In the genomic region with DNA sequence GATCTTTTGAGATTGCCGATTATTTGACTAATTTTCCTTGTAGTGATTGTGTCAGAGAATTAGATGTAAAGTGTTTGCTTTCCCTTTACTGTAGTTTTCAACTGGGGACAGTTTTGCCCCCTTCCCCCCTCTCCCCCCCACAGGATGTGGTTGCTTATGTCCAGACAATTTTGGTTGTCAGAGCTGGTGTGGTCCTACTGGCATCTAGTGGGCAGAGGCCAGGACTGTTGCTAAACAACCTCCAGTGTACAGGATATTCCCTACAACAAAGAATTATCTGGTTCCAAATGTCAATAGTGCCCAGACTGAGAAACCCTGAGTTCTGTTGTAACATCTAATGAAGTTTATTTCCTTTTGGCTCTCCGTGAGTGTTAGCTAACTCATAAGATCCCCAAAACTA, we compare ENCODE assay signal across 1 cellular context.
TF ChIP-seq lines count a peak whose summit lies in the region.

No MANE protein-coding gene starts in this region.

TF ChIP-seq in GM23338, 12 proteins besides CTCF, POLR2A, EP300 and RAD21 (continued from another document):
- TF ChIP-seq ZNF462 (CRISPR knock-in tag; IDR thresholded peaks at IDR 0.05) (no peak), EZH2phosphoT487 (IDR thresholded peaks at IDR 0.05; ENCODE audit: unreplicated experiment) (no peak), NANOG (IDR thresholded peaks at IDR 0.05; ENCODE audit: borderline replicate concordance) (no peak), JUNB (IDR thresholded peaks at IDR 0.05; ENCODE audit: unreplicated experiment) (no peak)
- TF ChIP-seq, protein P1, sequence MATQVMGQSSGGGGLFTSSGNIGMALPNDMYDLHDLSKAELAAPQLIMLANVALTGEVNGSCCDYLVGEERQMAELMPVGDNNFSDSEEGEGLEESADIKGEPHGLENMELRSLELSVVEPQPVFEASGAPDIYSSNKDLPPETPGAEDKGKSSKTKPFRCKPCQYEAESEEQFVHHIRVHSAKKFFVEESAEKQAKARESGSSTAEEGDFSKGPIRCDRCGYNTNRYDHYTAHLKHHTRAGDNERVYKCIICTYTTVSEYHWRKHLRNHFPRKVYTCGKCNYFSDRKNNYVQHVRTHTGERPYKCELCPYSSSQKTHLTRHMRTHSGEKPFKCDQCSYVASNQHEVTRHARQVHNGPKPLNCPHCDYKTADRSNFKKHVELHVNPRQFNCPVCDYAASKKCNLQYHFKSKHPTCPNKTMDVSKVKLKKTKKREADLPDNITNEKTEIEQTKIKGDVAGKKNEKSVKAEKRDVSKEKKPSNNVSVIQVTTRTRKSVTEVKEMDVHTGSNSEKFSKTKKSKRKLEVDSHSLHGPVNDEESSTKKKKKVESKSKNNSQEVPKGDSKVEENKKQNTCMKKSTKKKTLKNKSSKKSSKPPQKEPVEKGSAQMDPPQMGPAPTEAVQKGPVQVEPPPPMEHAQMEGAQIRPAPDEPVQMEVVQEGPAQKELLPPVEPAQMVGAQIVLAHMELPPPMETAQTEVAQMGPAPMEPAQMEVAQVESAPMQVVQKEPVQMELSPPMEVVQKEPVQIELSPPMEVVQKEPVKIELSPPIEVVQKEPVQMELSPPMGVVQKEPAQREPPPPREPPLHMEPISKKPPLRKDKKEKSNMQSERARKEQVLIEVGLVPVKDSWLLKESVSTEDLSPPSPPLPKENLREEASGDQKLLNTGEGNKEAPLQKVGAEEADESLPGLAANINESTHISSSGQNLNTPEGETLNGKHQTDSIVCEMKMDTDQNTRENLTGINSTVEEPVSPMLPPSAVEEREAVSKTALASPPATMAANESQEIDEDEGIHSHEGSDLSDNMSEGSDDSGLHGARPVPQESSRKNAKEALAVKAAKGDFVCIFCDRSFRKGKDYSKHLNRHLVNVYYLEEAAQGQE (IDR thresholded peaks at IDR 0.05; ENCODE audit: unreplicated experiment) = no peak
TF ChIP-seq in GM23338: peak in this region for 0.
